30 cellular contexts compared by ENCODE assay signal in the genomic region with DNA sequence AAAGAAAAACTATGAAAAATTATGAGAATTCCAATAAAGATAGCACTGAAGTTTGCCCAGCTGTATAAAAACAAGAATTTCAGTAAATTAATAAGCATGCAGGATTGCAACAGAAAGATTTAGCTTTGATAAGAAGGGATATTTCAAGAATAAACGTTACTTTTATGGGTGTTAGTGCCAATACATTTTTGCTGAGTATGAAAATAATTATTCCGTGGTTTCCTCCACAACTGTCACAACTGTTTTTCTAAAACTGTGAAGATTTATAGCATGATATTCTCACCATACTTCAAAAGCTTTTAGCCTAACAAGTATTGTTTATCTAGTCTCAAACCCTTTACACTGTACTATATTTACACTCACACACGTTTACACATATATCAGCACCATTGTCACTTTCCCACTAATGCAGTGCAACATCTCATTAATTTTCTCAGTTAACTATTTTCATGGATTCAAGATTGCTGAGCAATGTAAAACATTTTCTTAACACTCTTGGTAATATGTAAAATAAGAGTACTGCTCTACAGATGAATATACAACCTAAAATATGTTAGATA.
DNase-seq lines count a peak whose midpoint lies in the region; ATAC-seq and TF ChIP-seq lines count a peak whose summit lies in the region.
"Had no signal": no experiment of that assay in that cellular context is flagged by ENCODE, and none has a peak within 500 bp of the region (broad histone marks: within the 10 kb centered on the region; RNA-seq: fewer than 3 reads in every experiment).

No MANE protein-coding gene starts in this region.

- peak overlapping the region; percentile 11 for H3K4me3 ChIP-seq in CD4-positive, CD25-positive, alpha-beta regulatory T cell (ENCODE audit: low read depth, low read length)
- peak overlapping the region; percentile 61 for H3K4me3 ChIP-seq in SK-N-MC
- H3K4me3 ChIP-seq: GM12878, GM23338, prostate gland, sigmoid colon had no signal

- no peak overlapping the region for H3K27ac Mint-ChIP-seq in CD4-positive, CD25-positive, alpha-beta regulatory T cell
- H3K27ac Mint-ChIP-seq: GM23338; mesothelial cell of epicardium; naive thymus-derived CD4-positive, alpha-beta T cell; WTC11 had no signal

- no peaks in the 10 kb centered on the region for H3K27me3 ChIP-seq in CD4-positive, CD25-positive, alpha-beta regulatory T cell (ENCODE audit: control insufficient read depth, insufficient read depth, low read length)
- H3K27me3 ChIP-seq: brain microvascular endothelial cell, sigmoid colon had no signal

- H3K27me3 Mint-ChIP-seq in CD4-positive, CD25-positive, alpha-beta regulatory T cell, result no peaks in the 10 kb centered on the region

- peak overlapping the region; percentile 81 for H3K9ac ChIP-seq in SK-N-MC (ENCODE audit: insufficient read length)

- H3K36me3 ChIP-seq in CD4-positive, CD25-positive, alpha-beta regulatory T cell (ENCODE audit: control insufficient read depth, insufficient read depth, low read length), result no peaks in the 10 kb centered on the region
- H3K36me3 ChIP-seq in SK-N-MC (ENCODE audit: insufficient read depth, low read length), result peaks cover 39% of the 10 kb centered on the region
- H3K36me3 ChIP-seq: brain microvascular endothelial cell, prostate gland, sigmoid colon had no signal

- CTCF ChIA-PET in HEK293T (lab: Yijun Ruan, JAX), result no interaction called here

- no peak for DNase-seq in CD4-positive, CD25-positive, alpha-beta regulatory T cell
- DNase-seq in GM03348 (ENCODE audit: low spot score), result peak; percentile 5
- peak; percentile 84 for DNase-seq in NCI-H1417 treated with DMSO at 0.1 percent for 48 hours (lab: John Stamatoyannopoulos, UW)
- peak; percentile 99 for DNase-seq in SK-N-MC (ENCODE audit: low read depth, low spot score)
- no peak for DNase-seq in cerebellar cortex (ENCODE audit: low spot score)
- no peak for DNase-seq in SW480 (ENCODE audit: low spot score)
- DNase-seq in HEK293T (ENCODE audit: extremely low spot score), result no peak
- DNase-seq: activated CD4-positive, alpha-beta T cell treated with anti-CD3 and anti-CD28 coated beads, Interleukin-2, amount 50 U/mL, for 1 hour; activated naive CD4-positive, alpha-beta T cell treated with Interleukin-2 at 50 U/mL for 16 hours; brain microvascular endothelial cell; effector CD8-positive, alpha-beta T cell; head of caudate nucleus; kidney; naive thymus-derived CD4-positive, alpha-beta T cell; NCI-H187 treated with DMSO at 0.1 percent for 48 hours; NCI-H2227 treated with DMSO at 0.1 percent for 48 hours; NK-92 treated with Interleukin-12 subunit alpha and Interleukin-12 subunit beta, amount 100 ng/mL, for 24 hours; nucleus accumbens; SHP77; sigmoid colon; stimulated activated CD4-positive, alpha-beta T cell treated with anti-CD3 and anti-CD28 coated beads, Interleukin-15, amount 100 ng/mL, for 24 hours; stimulated activated naive CD4-positive, alpha-beta T cell treated with Interleukin-2 at 50 U/mL for 16 hours had no signal

- POLR2A ChIA-PET in HEK293T (lab: Yijun Ruan, JAX), result no interaction called here

- no peaks in the 10 kb centered on the region for H3K36me3 Mint-ChIP-seq in CD4-positive, CD25-positive, alpha-beta regulatory T cell

- peaks cover 2 to 14% (median 7%) of the 10 kb centered on the region in 4 donors for H3K4me1 Mint-ChIP-seq in CD4-positive, CD25-positive, alpha-beta regulatory T cell

- H3K9me3 Mint-ChIP-seq in CD4-positive, CD25-positive, alpha-beta regulatory T cell, result peaks cover 0 to 6% (median 4%) of the 10 kb centered on the region in 7 donors
- H3K9me3 Mint-ChIP-seq: GM23338 had no signal

- ATAC-seq in CD4-positive, CD25-positive, alpha-beta regulatory T cell (ENCODE audit: low read depth in 2 of 2), result no peak
- ATAC-seq: GM12878; GM23338; naive thymus-derived CD4-positive, alpha-beta T cell; Panc1; WTC11 had no signal

- no peaks in the 10 kb centered on the region for H3K9me3 ChIP-seq in CD4-positive, CD25-positive, alpha-beta regulatory T cell (ENCODE audit: control insufficient read depth in 2 of 2, low read length in 2 of 2)
- no peaks in the 10 kb centered on the region; the same call in 1 of the 2 replicates for H3K9me3 ChIP-seq in SK-N-MC (ENCODE audit: low read depth, low read length)
- H3K9me3 ChIP-seq: prostate gland, sigmoid colon had no signal

- no peak overlapping the region for H3K27ac ChIP-seq in CD4-positive, CD25-positive, alpha-beta regulatory T cell (ENCODE audit: insufficient read depth, low read length, poor library complexity, severe bottlenecking)
- peak overlapping the region; percentile 99 for H3K27ac ChIP-seq in SK-N-MC
- H3K27ac ChIP-seq: brain microvascular endothelial cell, C4-2B, epithelial cell of prostate, prostate gland, sigmoid colon had no signal

- no peaks in the 10 kb centered on the region for H3K4me1 ChIP-seq in CD4-positive, CD25-positive, alpha-beta regulatory T cell (ENCODE audit: control insufficient read depth, insufficient read depth, low read length, poor library complexity, severe bottlenecking)
- H3K4me1 ChIP-seq: prostate gland, sigmoid colon had no signal

- H3K4me3 Mint-ChIP-seq in CD4-positive, CD25-positive, alpha-beta regulatory T cell, result no peak overlapping the region
- H3K4me3 Mint-ChIP-seq: GM23338; mesothelial cell of epicardium; naive thymus-derived CD4-positive, alpha-beta T cell; WTC11 had no signal

TF ChIP-seq in HEK293T, 16 proteins besides CTCF, POLR2A, EP300 and RAD21:
- TF ChIP-seq FOXA1 (IDR thresholded peaks at IDR 0.05) (no peak), ELF4 (IDR thresholded peaks at IDR 0.05) (no peak), NFRKB (IDR thresholded peaks at IDR 0.05) (no peak), FOXM1 (IDR thresholded peaks at IDR 0.05; ENCODE audit: borderline replicate concordance) (no peak), SP1 (IDR thresholded peaks at IDR 0.05) (no peak), FOXK2 (IDR thresholded peaks at IDR 0.05) (no peak), ARNT (IDR thresholded peaks at IDR 0.05) (no peak), BHLHE40 (IDR thresholded peaks at IDR 0.05; ENCODE audit: borderline replicate concordance) (no peak), TARDBP (IDR thresholded peaks at IDR 0.05) (no peak), SUZ12 (IDR thresholded peaks at IDR 0.05) (no peak), ZNF384 (IDR thresholded peaks at IDR 0.05) (no peak), HDGF (IDR thresholded peaks at IDR 0.05; ENCODE audit: borderline replicate concordance) (no peak), CTBP1 (IDR thresholded peaks at IDR 0.05; ENCODE audit: borderline replicate concordance) (no peak), L3MBTL2 (conservative IDR thresholded peaks at IDR 0.05) (no peak), LEF1 (IDR thresholded peaks at IDR 0.05; ENCODE audit: borderline replicate concordance) (no peak)
- TF ChIP-seq, protein P1, sequence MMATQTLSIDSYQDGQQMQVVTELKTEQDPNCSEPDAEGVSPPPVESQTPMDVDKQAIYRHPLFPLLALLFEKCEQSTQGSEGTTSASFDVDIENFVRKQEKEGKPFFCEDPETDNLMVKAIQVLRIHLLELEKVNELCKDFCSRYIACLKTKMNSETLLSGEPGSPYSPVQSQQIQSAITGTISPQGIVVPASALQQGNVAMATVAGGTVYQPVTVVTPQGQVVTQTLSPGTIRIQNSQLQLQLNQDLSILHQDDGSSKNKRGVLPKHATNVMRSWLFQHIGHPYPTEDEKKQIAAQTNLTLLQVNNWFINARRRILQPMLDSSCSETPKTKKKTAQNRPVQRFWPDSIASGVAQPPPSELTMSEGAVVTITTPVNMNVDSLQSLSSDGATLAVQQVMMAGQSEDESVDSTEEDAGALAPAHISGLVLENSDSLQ (IDR thresholded peaks at IDR 0.05), result no peak

Comparison
In these comparisons a context has a peak if more than half of its experiments do, and no peak if none do; other contexts are left out.
1. DNase-seq: peak in GM03348 (single experiment), NCI-H1417 treated with DMSO at 0.1 percent for 48 hours (single experiment) and SK-N-MC (single experiment); none in CD4-positive, CD25-positive, alpha-beta regulatory T cell (0 of 3), cerebellar cortex (single experiment), SW480 (single experiment) and HEK293T (single experiment).